ENCODE assay signal across 8 cellular contexts in the genomic region with DNA sequence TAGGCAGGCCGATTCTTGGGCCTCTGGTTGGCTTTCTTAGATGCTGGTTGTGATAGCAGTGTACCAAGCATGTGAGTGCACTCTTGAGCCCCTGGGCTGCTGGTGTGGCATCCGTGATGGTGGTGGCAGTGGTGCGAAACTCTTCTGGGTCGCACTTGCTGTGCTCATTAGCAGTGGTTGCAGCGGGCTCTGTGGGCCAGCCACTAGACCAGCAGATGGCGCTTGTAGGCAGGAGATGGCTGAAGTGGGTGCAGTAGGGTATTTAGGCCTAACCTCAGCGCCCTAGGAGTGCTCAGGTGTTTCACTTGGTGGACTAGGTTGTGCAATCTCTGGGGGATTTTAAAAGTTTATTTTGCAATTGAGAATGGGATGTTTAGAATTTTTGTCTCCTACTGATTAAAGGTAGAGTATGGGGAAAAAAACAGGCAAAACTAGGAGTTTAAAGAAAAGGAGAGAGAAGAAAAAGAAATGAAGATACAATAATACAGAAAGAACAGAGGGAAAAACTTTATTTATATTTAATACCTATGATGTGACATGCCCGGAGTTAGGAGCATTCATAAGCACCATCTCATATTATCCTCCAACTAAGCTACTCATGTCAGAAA. TPM values are rescaled to one million over a fixed set of nuclear protein-coding genes. Genes with fewer than 3 reads are reported as not detected.
DNase-seq lines count a peak whose midpoint lies in the region; ATAC-seq and TF ChIP-seq lines count a peak whose summit lies in the region.

No MANE protein-coding gene starts in this region.

- H3K27me3 Mint-ChIP-seq in CD4-positive, alpha-beta T cell: no peaks in the 10 kb centered on the region
- peaks cover 2% of the 10 kb centered on the region for H3K27me3 Mint-ChIP-seq in neural progenitor cell (ENCODE audit: insufficient read depth, low read depth)

- H3K4me1 ChIP-seq in PC-3 (ENCODE audit: insufficient read depth, low read length) (no peaks in the 10 kb centered on the region), neural progenitor cell (no peaks in the 10 kb centered on the region), upper lobe of right lung (peaks cover 2% of the 10 kb centered on the region)

- intact Hi-C loops in CD4-positive, alpha-beta T cell (cut with DNase I, micrococcal nuclease): loop anchor here (1.0 to 5.0 kb wide), 4 partner anchors 498 to 749 kb away; partner anchors contain the start of genes ZNF329 (in 1 of the 2) and ZNF606 (in 1 of the 2)
- intact Hi-C loops in PC-3 (cut with micrococcal nuclease) (loop anchor here (5.0 kb wide), 1 partner anchor 751 kb away; no protein-coding TSS in a partner anchor), upper lobe of right lung (cut with DNase I) (no loop called here)

- peak overlapping the region; percentile 3 for H3K27ac Mint-ChIP-seq in CD4-positive, alpha-beta T cell
- no peak overlapping the region for H3K27ac Mint-ChIP-seq in neural progenitor cell

- H3F3A ChIP-seq in PC-3 (ENCODE audit: low read length, unreplicated experiment) (no peaks in the 10 kb centered on the region), neural progenitor cell (ENCODE audit: low read depth) (no peaks in the 10 kb centered on the region)

- ATAC-seq in CD4-positive, alpha-beta T cell (ENCODE audit: poor library complexity): peak; percentile 45
- peak; percentile 44 for ATAC-seq in PC-3
- ATAC-seq in upper lobe of right lung: peak; percentile 74
- ATAC-seq in HG03521 (IDR thresholded peaks at IDR 0.05; ENCODE audit: unreplicated experiment): no peak

- peaks cover 18% of the 10 kb centered on the region for H3K4me1 Mint-ChIP-seq in CD4-positive, alpha-beta T cell (ENCODE audit: low read depth)
- peaks cover 2% of the 10 kb centered on the region for H3K4me1 Mint-ChIP-seq in neural progenitor cell

- no TSS peak for BruUV-seq in PC-3 (replicated peaks; lab: Mats Ljungman, UMichigan)

- H3K79me2 ChIP-seq in PC-3 (ENCODE audit: low read length) (peaks cover 6% of the 10 kb centered on the region), neural progenitor cell (ENCODE audit: low read depth) (peaks cover 4% of the 10 kb centered on the region)

- peak; percentile 52 to 70 (median 63) for DNase-seq in CD4-positive, alpha-beta T cell
- DNase-seq in HT1080 (ENCODE audit: low read depth): peak; percentile 50
- peak; percentile 76 for DNase-seq in PC-3
- peak; percentile 78 to 81 for DNase-seq in activated T-cell treated with anti-CD3 and anti-CD28 coated beads, Interleukin-2, amount 50 U/mL, for 48 hours
- peak; percentile 34 for DNase-seq in fibroblast of gingiva (ENCODE audit: low read depth)
- peak; percentile 85 for DNase-seq in neural progenitor cell (ENCODE audit: low spot score)
- peak; percentile 77 for DNase-seq in upper lobe of right lung

- H3K4me2 ChIP-seq in PC-3 (ENCODE audit: low read length): no peak overlapping the region
- H3K4me2 ChIP-seq in neural progenitor cell: no peak overlapping the region

- no peaks in the 10 kb centered on the region for H4K20me1 ChIP-seq in PC-3 (ENCODE audit: low read length)
- peaks cover 1% of the 10 kb centered on the region for H4K20me1 ChIP-seq in neural progenitor cell (ENCODE audit: low read depth)

- no peaks in the 10 kb centered on the region for H3K36me3 ChIP-seq in PC-3 (ENCODE audit: low read depth, low read length)
- H3K36me3 ChIP-seq in neural progenitor cell: no peaks in the 10 kb centered on the region
- H3K36me3 ChIP-seq in upper lobe of right lung: no peaks in the 10 kb centered on the region

- no peak overlapping the region for H2AFZ ChIP-seq in PC-3 (ENCODE audit: low read length)
- H2AFZ ChIP-seq in neural progenitor cell (replicated peaks): peak overlapping the region; percentile 38

- peaks cover 7% of the 10 kb centered on the region for H3K9me3 ChIP-seq in CD4-positive, alpha-beta T cell (ENCODE audit: control insufficient read depth, low read length)
- H3K9me3 ChIP-seq in PC-3 (ENCODE audit: low read length) (no peaks in the 10 kb centered on the region), neural progenitor cell (ENCODE audit: low read depth) (no peaks in the 10 kb centered on the region), upper lobe of right lung (no peaks in the 10 kb centered on the region)

- no peaks in the 10 kb centered on the region for H3K9me3 Mint-ChIP-seq in CD4-positive, alpha-beta T cell
- H3K9me3 Mint-ChIP-seq in neural progenitor cell: peaks cover 6% of the 10 kb centered on the region

- H3K27ac ChIP-seq in CD4-positive, alpha-beta T cell (ENCODE audit: low read depth, low read length): no peak overlapping the region
- no peak overlapping the region for H3K27ac ChIP-seq in PC-3 (ENCODE audit: low read length)
- no peak overlapping the region for H3K27ac ChIP-seq in neural progenitor cell
- H3K27ac ChIP-seq in upper lobe of right lung: no peak overlapping the region

- H3K9me2 ChIP-seq in PC-3 (replicated peaks; ENCODE audit: low read length): no peaks in the 10 kb centered on the region

- H3K9ac ChIP-seq in PC-3 (ENCODE audit: low read length) (no peak overlapping the region), neural progenitor cell (no peak overlapping the region)

- CTCF ChIA-PET in CD4-positive, alpha-beta T cell (lab: Charles Lee): interaction anchor here (1.8 kb wide), 1 partner anchor 17 kb away, joined by 7 read pairs; the partner anchor contains the start of gene ZNF548
- CTCF ChIA-PET in PC-3 (lab: Charles Lee): no interaction called here

- no peaks in the 10 kb centered on the region for H3K27me3 ChIP-seq in CD4-positive, alpha-beta T cell (ENCODE audit: control insufficient read depth, insufficient read depth, low read length)
- H3K27me3 ChIP-seq in PC-3 (ENCODE audit: low read length) (no peaks in the 10 kb centered on the region), neural progenitor cell (no peaks in the 10 kb centered on the region), upper lobe of right lung (no peaks in the 10 kb centered on the region)

- peak; percentile 74 for TF ChIP-seq CTCF in CD4-positive, alpha-beta T cell (IDR thresholded peaks at IDR 0.05)
- TF ChIP-seq CTCF in PC-3 (conservative IDR thresholded peaks at IDR 0.05; ENCODE audit: low read depth, low read length) (peak; percentile 95), neural progenitor cell (IDR thresholded peaks at IDR 0.05) (peak; percentile 89), upper lobe of right lung (IDR thresholded peaks at IDR 0.05) (peak; percentile 68)

- H3K36me3 Mint-ChIP-seq in CD4-positive, alpha-beta T cell (ENCODE audit: low read depth): peaks cover 24% of the 10 kb centered on the region
- H3K36me3 Mint-ChIP-seq in neural progenitor cell: peaks cover 5% of the 10 kb centered on the region

- no peak overlapping the region for H3K4me3 ChIP-seq in PC-3 (ENCODE audit: low read length)
- no peak overlapping the region for H3K4me3 ChIP-seq in neural progenitor cell
- H3K4me3 ChIP-seq in upper lobe of right lung: no peak overlapping the region

- peak overlapping the region; percentile 22 for H3K4me3 Mint-ChIP-seq in CD4-positive, alpha-beta T cell
- H3K4me3 Mint-ChIP-seq in neural progenitor cell: peak overlapping the region; percentile 29

- POLR2A ChIA-PET in CD4-positive, alpha-beta T cell (lab: Charles Lee): interaction anchor here (1.7 kb wide), 1 partner anchor 17 kb away, joined by 5 read pairs; the partner anchor contains the start of gene ZNF548
- POLR2A ChIA-PET in PC-3 (lab: Charles Lee; ENCODE audit: unreplicated experiment): no interaction called here

RNA-seq across cellular contexts. Expression of gene ZNF17, which starts 4.3 kb away (rescaled TPM):
- 1 to 10 TPM; 9.3 to 10.0 TPM for total RNA-seq in CD4-positive, alpha-beta T cell
- total RNA-seq in HT1080 (2014; rRNA removed; shearing (Covaris generic)): 6.1 and 16.0 TPM in 2 replicates
- 4.8 and 5.1 TPM in 2 replicates for polyA plus RNA-seq in HT1080 (2015; cell fraction: cytosol; rRNA removed)
- 5.7 and 7.0 TPM in 2 replicates for polyA plus RNA-seq in HT1080 (2015; cell fraction: nucleus; rRNA removed)
- total RNA-seq in PC-3 (2014; rRNA removed) (4.7 and 7.8 TPM in 2 replicates), neural progenitor cell (ENCODE audit: low replicate concordance) (8.5 and 10.8 TPM in 2 replicates), upper lobe of right lung (12.5 TPM)

RNA-seq across cellular contexts. Expression of gene ZNF548, which starts 17.0 kb away (rescaled TPM):
- total RNA-seq in CD4-positive, alpha-beta T cell: 10 to 100 TPM; 68.3 to 70.4 TPM
- total RNA-seq in HT1080 (2014; rRNA removed; shearing (Covaris generic)): 9.5 and 11.6 TPM in 2 replicates
- 6.2 and 8.0 TPM in 2 replicates for polyA plus RNA-seq in HT1080 (2015; cell fraction: cytosol; rRNA removed)
- 16.7 and 19.5 TPM in 2 replicates for polyA plus RNA-seq in HT1080 (2015; cell fraction: nucleus; rRNA removed)
- 14.4 and 21.8 TPM in 2 replicates for total RNA-seq in PC-3 (2014; rRNA removed)
- 17.7 and 18.7 TPM in 2 replicates for total RNA-seq in neural progenitor cell (ENCODE audit: low replicate concordance)
- 18.6 TPM for total RNA-seq in upper lobe of right lung

RNA-seq across cellular contexts. Expression of gene ZNF749, which starts 28.5 kb away (rescaled TPM):
- total RNA-seq in CD4-positive, alpha-beta T cell: 1 to 10 TPM; 5.7 to 6.2 TPM
- 16.0 and 17.7 TPM in 2 replicates for total RNA-seq in HT1080 (2014; rRNA removed; shearing (Covaris generic))
- 7.4 and 10.7 TPM in 2 replicates for polyA plus RNA-seq in HT1080 (2015; cell fraction: cytosol; rRNA removed)
- polyA plus RNA-seq in HT1080 (2015; cell fraction: nucleus; rRNA removed): 7.5 and 8.6 TPM in 2 replicates
- total RNA-seq in PC-3 (2014; rRNA removed): 17.6 and 21.9 TPM in 2 replicates
- 11.7 and 13.8 TPM in 2 replicates for total RNA-seq in neural progenitor cell (ENCODE audit: low replicate concordance)
- 7.5 TPM for total RNA-seq in upper lobe of right lung

RNA-seq across cellular contexts. Expression of gene TRAPPC2B, which starts 43.3 kb away (rescaled TPM):
- total RNA-seq in CD4-positive, alpha-beta T cell: 10 to 100 TPM; 11.5 to 12.7 TPM
- 12.2 and 17.1 TPM in 2 replicates for total RNA-seq in HT1080 (2014; rRNA removed; shearing (Covaris generic))
- polyA plus RNA-seq in HT1080 (2015; cell fraction: cytosol; rRNA removed): 13.1 and 17.9 TPM in 2 replicates
- 9.4 and 11.6 TPM in 2 replicates for polyA plus RNA-seq in HT1080 (2015; cell fraction: nucleus; rRNA removed)
- total RNA-seq in PC-3 (2014; rRNA removed): 16.1 and 21.0 TPM in 2 replicates
- total RNA-seq in neural progenitor cell (ENCODE audit: low replicate concordance): 10.7 and 23.4 TPM in 2 replicates
- total RNA-seq in upper lobe of right lung: 7.0 TPM

RNA-seq across cellular contexts. Expression of gene ZNF547, which starts 43.3 kb away (rescaled TPM):
- 1 to 10 TPM; 1.4 to 2.1 TPM for total RNA-seq in CD4-positive, alpha-beta T cell
- 4.0 and 6.4 TPM in 2 replicates for total RNA-seq in HT1080 (2014; rRNA removed; shearing (Covaris generic))
- 0.43 and 0.90 TPM in 2 replicates for polyA plus RNA-seq in HT1080 (2015; cell fraction: cytosol; rRNA removed)
- 2.5 and 3.1 TPM in 2 replicates for polyA plus RNA-seq in HT1080 (2015; cell fraction: nucleus; rRNA removed)
- total RNA-seq in PC-3 (2014; rRNA removed) (0.81 and 3.2 TPM in 2 replicates), neural progenitor cell (ENCODE audit: low replicate concordance) (2.7 and 2.9 TPM in 2 replicates), upper lobe of right lung (3.3 TPM)

Comparison
In these comparisons a context has a peak if more than half of its experiments do, and no peak if none do; other contexts are left out.
1. DNase-seq: peak in every context shown above with its lines; median percentile 85 in neural progenitor cell; 80 in activated T-cell treated with anti-CD3 and anti-CD28 coated beads, Interleukin-2, amount 50 U/mL, for 48 hours; 77 in upper lobe of right lung; 76 in PC-3; 63 in CD4-positive, alpha-beta T cell; 50 in HT1080; 34 in fibroblast of gingiva.